ENCODE assay signal across 19 cellular contexts in genomic region chr16:10556240-10556639, GRCh38. TPM values are rescaled to one million over a fixed set of nuclear protein-coding genes. Genes with fewer than 3 reads are reported as not detected.
"Had no signal": no experiment of that assay in that cellular context is flagged by ENCODE, and none has a peak within 500 bp of the region (broad histone marks: within the 10 kb centered on the region; RNA-seq: fewer than 3 reads in every experiment).

No MANE protein-coding gene starts in this region.

- ATAC-seq: effector memory CD8-positive, alpha-beta T cell; gastroesophageal sphincter; left colon; natural killer cell; right cardiac atrium; stimulated activated effector memory CD8-positive, alpha-beta T cell treated with anti-CD3 and anti-CD28 coated beads, Interleukin-12 subunit alpha, Interleukin-12 subunit beta, amount 100 ng/mL, for 72 hours; stimulated activated naive CD8-positive, alpha-beta T cell treated with anti-CD3 and anti-CD28 coated beads, Interleukin-15, amount 100 ng/mL, for 72 hours had no signal

- H3K36me3 ChIP-seq: esophagus muscularis mucosa, gastroesophageal sphincter, neural progenitor cell, ovary had no signal

- H3K9ac ChIP-seq: neural progenitor cell had no signal

- H3K27me3 ChIP-seq: esophagus muscularis mucosa, gastroesophageal sphincter, hepatocyte, neural progenitor cell, ovary, testis had no signal

- H3K9me3 ChIP-seq: esophagus muscularis mucosa, gastroesophageal sphincter, ovary, testis had no signal

- DNase-seq: effector memory CD8-positive, alpha-beta T cell; glutamatergic neuron; kidney; left colon; mammary epithelial cell; natural killer cell; nucleus accumbens; ovary; stimulated activated CD4-positive, alpha-beta T cell treated with anti-CD3 and anti-CD28 coated beads, Interleukin-4, amount 100 ng/mL, for 1 hour; stimulated activated CD8-positive, alpha-beta memory T cell treated with anti-CD3 and anti-CD28 coated beads, Interleukin-4, amount 100 ng/mL, for 48 hours; stimulated activated naive CD8-positive, alpha-beta T cell treated with anti-CD3 and anti-CD28 coated beads, Interleukin-15, amount 100 ng/mL, for 72 hours; testis had no signal

- H3K4me2 ChIP-seq: hepatocyte, neural progenitor cell had no signal

- H2AFZ ChIP-seq: hepatocyte, neural progenitor cell had no signal

- H3K4me3 ChIP-seq: esophagus muscularis mucosa, gastroesophageal sphincter, hepatocyte, neural progenitor cell, ovary, testis had no signal

- H3K27ac ChIP-seq: epithelial cell of prostate, esophagus muscularis mucosa, gastroesophageal sphincter, hepatocyte, neural progenitor cell, ovary, testis had no signal

- H3K79me2 ChIP-seq: hepatocyte had no signal

RNA-seq across cellular contexts. Expression of gene EMP2, which starts 24.2 kb away (rescaled TPM):
- total RNA-seq: natural killer cell had no signal
